8 cellular contexts compared by ENCODE assay signal in the genomic region with DNA sequence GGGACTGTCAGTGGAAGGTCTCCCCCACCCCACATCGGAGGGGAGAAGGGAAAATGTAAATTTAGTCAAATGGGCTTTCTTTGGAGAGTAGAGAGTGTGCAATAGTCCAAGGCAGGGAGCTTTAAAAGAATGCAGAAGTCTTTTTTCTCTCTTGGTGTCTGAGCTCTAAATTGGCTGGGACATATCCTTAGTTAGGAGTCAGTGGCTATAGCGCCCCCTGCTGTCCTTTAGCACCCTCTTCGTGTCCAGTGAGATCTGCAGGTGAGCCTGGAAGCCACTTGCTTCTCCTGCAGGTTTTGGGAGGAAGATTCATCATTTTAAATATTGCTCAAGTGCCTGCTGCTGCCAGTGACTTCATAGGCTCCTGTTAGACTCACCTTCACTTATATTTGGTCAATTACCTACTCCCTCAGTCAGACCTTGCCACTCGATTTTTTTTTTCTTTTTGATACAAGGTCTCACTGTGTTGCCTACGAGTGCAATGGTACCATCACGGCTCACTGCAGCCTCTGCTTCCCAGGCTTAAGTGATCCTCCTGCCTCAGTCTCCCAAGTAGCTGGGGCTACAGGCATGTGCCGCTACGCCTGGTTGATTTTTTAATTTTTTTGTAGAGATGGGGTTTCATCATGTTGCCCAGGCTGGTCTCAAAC.
DNase-seq lines count a peak whose midpoint lies in the region; ATAC-seq and TF ChIP-seq lines count a peak whose summit lies in the region.

No MANE protein-coding gene starts in this region.

- H3K36me3 ChIP-seq in thyroid gland, result no peaks in the 10 kb centered on the region

- no peaks in the 10 kb centered on the region for H3K27me3 ChIP-seq in thyroid gland

- 52 to 53% methylated on average over 8 of the region's 8 CpGs for WGBS in thyroid gland, 2 donors

- H3K4me3 ChIP-seq in thyroid gland (replicated peaks in 1 of 3), result no peak overlapping the region

- H3K9me3 Mint-ChIP-seq in activated T-helper 2 cell treated with anti-CD3 and anti-CD28 coated beads, Interferon-gamma antibody, Interleukin-2, Interleukin-4, amounts not matched to agents 10 μg/mL and 5 μg/mL and 100 μg/mL, durations not matched to agents 14 hours and 24 hours and 36 hours, result no peaks in the 10 kb centered on the region
- no peaks in the 10 kb centered on the region for H3K9me3 Mint-ChIP-seq in osteocyte (ENCODE audit: unreplicated experiment)

- DNase-seq in Daoy (ENCODE audit: low read depth) (peak; percentile 73), RPMI7951 (ENCODE audit: low read depth) (peak; percentile 52), foreskin melanocyte (peak; percentile 64), osteocyte (ENCODE audit: extremely low spot score, unreplicated experiment) (no peak), thyroid gland (peak; percentile 53 to 61)
- DNase-seq in activated T-helper 2 cell treated with anti-CD3 and anti-CD28 coated beads, Interferon-gamma antibody, Interleukin-2, Interleukin-4, amounts not matched to agents 10 μg/mL and 5 μg/mL and 100 μg/mL, durations not matched to agents 14 hours and 24 hours and 36 hours (ENCODE audit: low spot score), result peak; percentile 61

- no peak for TF ChIP-seq POLR2A in thyroid gland (IDR thresholded peaks at IDR 0.05)

- no peak for ATAC-seq in HG03097 (IDR thresholded peaks at IDR 0.05; ENCODE audit: low FRiP score, unreplicated experiment)

- no peak overlapping the region for H3K27ac Mint-ChIP-seq in activated T-helper 2 cell treated with anti-CD3 and anti-CD28 coated beads, Interferon-gamma antibody, Interleukin-2, Interleukin-4, amounts not matched to agents 10 μg/mL and 5 μg/mL and 100 μg/mL, durations not matched to agents 14 hours and 24 hours and 36 hours
- H3K27ac Mint-ChIP-seq in osteocyte (ENCODE audit: unreplicated experiment), result no peak overlapping the region

- intact Hi-C loops in activated T-helper 2 cell treated with anti-CD3 and anti-CD28 coated beads, Interferon-gamma antibody, Interleukin-2, Interleukin-4, amounts not matched to agents 10 μg/mL and 5 μg/mL and 100 μg/mL, durations not matched to agents 14 hours and 24 hours and 36 hours (cut with micrococcal nuclease), result loop anchor here (1.0 to 5.0 kb wide), 3 partner anchors 58 to 209 kb away; no protein-coding TSS in a partner anchor
- intact Hi-C loops in thyroid gland (cut with DNase I), result no loop called here

- no peaks in the 10 kb centered on the region for H3K4me1 ChIP-seq in thyroid gland

- no peaks in the 10 kb centered on the region for H3K9me3 ChIP-seq in thyroid gland

- no peak overlapping the region for H3K27ac ChIP-seq in thyroid gland

- H3K36me3 Mint-ChIP-seq in activated T-helper 2 cell treated with anti-CD3 and anti-CD28 coated beads, Interferon-gamma antibody, Interleukin-2, Interleukin-4, amounts not matched to agents 10 μg/mL and 5 μg/mL and 100 μg/mL, durations not matched to agents 14 hours and 24 hours and 36 hours (ENCODE audit: low read depth), result peaks cover 8% of the 10 kb centered on the region
- H3K36me3 Mint-ChIP-seq in osteocyte (ENCODE audit: unreplicated experiment), result no peaks in the 10 kb centered on the region

- TF ChIP-seq CTCF in osteocyte (IDR thresholded peaks at IDR 0.05) (peak; percentile 73), thyroid gland (IDR thresholded peaks at IDR 0.05) (peak in 5 of 6 experiments; percentile 22 to 53 (median 37))

- H3K27me3 Mint-ChIP-seq in activated T-helper 2 cell treated with anti-CD3 and anti-CD28 coated beads, Interferon-gamma antibody, Interleukin-2, Interleukin-4, amounts not matched to agents 10 μg/mL and 5 μg/mL and 100 μg/mL, durations not matched to agents 14 hours and 24 hours and 36 hours (ENCODE audit: low read depth), result no peaks in the 10 kb centered on the region
- H3K27me3 Mint-ChIP-seq in osteocyte (ENCODE audit: unreplicated experiment), result no peaks in the 10 kb centered on the region

- peak; percentile 64 for TF ChIP-seq RAD21 in Ishikawa (IDR thresholded peaks at IDR 0.05; ENCODE audit: low read depth)

- no peak for TF ChIP-seq EP300 in Ishikawa (IDR thresholded peaks at IDR 0.05; ENCODE audit: borderline replicate concordance)

- peaks cover 27% of the 10 kb centered on the region for H3K4me1 Mint-ChIP-seq in activated T-helper 2 cell treated with anti-CD3 and anti-CD28 coated beads, Interferon-gamma antibody, Interleukin-2, Interleukin-4, amounts not matched to agents 10 μg/mL and 5 μg/mL and 100 μg/mL, durations not matched to agents 14 hours and 24 hours and 36 hours (ENCODE audit: low read depth)
- H3K4me1 Mint-ChIP-seq in osteocyte (ENCODE audit: unreplicated experiment), result no peaks in the 10 kb centered on the region

- no peak overlapping the region for H3K4me3 Mint-ChIP-seq in activated T-helper 2 cell treated with anti-CD3 and anti-CD28 coated beads, Interferon-gamma antibody, Interleukin-2, Interleukin-4, amounts not matched to agents 10 μg/mL and 5 μg/mL and 100 μg/mL, durations not matched to agents 14 hours and 24 hours and 36 hours (ENCODE audit: low read depth)
- no peak overlapping the region for H3K4me3 Mint-ChIP-seq in osteocyte (ENCODE audit: unreplicated experiment)

TF ChIP-seq in Ishikawa, 13 proteins besides CTCF, POLR2A, EP300 and RAD21:
- TF ChIP-seq, protein P1, sequence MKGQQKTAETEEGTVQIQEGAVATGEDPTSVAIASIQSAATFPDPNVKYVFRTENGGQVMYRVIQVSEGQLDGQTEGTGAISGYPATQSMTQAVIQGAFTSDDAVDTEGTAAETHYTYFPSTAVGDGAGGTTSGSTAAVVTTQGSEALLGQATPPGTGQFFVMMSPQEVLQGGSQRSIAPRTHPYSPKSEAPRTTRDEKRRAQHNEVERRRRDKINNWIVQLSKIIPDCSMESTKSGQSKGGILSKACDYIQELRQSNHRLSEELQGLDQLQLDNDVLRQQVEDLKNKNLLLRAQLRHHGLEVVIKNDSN (IDR thresholded peaks at IDR 0.05), result no peak
- TF ChIP-seq, protein P2, sequence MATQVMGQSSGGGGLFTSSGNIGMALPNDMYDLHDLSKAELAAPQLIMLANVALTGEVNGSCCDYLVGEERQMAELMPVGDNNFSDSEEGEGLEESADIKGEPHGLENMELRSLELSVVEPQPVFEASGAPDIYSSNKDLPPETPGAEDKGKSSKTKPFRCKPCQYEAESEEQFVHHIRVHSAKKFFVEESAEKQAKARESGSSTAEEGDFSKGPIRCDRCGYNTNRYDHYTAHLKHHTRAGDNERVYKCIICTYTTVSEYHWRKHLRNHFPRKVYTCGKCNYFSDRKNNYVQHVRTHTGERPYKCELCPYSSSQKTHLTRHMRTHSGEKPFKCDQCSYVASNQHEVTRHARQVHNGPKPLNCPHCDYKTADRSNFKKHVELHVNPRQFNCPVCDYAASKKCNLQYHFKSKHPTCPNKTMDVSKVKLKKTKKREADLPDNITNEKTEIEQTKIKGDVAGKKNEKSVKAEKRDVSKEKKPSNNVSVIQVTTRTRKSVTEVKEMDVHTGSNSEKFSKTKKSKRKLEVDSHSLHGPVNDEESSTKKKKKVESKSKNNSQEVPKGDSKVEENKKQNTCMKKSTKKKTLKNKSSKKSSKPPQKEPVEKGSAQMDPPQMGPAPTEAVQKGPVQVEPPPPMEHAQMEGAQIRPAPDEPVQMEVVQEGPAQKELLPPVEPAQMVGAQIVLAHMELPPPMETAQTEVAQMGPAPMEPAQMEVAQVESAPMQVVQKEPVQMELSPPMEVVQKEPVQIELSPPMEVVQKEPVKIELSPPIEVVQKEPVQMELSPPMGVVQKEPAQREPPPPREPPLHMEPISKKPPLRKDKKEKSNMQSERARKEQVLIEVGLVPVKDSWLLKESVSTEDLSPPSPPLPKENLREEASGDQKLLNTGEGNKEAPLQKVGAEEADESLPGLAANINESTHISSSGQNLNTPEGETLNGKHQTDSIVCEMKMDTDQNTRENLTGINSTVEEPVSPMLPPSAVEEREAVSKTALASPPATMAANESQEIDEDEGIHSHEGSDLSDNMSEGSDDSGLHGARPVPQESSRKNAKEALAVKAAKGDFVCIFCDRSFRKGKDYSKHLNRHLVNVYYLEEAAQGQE (IDR thresholded peaks at IDR 0.05; ENCODE audit: low read depth), result no peak
- no peak for TF ChIP-seq YY1 (IDR thresholded peaks at IDR 0.05; ENCODE audit: low read depth)
- TF ChIP-seq TEAD4 (IDR thresholded peaks at IDR 0.05), result no peak
- TF ChIP-seq TCF12 (IDR thresholded peaks at IDR 0.05; ENCODE audit: low read depth), result no peak
- no peak for TF ChIP-seq CEBPB (IDR thresholded peaks at IDR 0.05)
- no peak for TF ChIP-seq FOXM1 (IDR thresholded peaks at IDR 0.05; ENCODE audit: borderline replicate concordance, low read depth)
- no peak for TF ChIP-seq EGR1 (IDR thresholded peaks at IDR 0.05)
- no peak for TF ChIP-seq ZBTB7A (IDR thresholded peaks at IDR 0.05; ENCODE audit: low read depth)
- no peak for TF ChIP-seq TAF1 (IDR thresholded peaks at IDR 0.05; ENCODE audit: low read depth)
- no peak for TF ChIP-seq CREB1 (IDR thresholded peaks at IDR 0.05; ENCODE audit: low read depth)
- TF ChIP-seq, protein P3, sequence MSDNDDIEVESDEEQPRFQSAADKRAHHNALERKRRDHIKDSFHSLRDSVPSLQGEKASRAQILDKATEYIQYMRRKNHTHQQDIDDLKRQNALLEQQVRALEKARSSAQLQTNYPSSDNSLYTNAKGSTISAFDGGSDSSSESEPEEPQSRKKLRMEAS (IDR thresholded peaks at IDR 0.05), result no peak
- no peak for TF ChIP-seq NFIC (IDR thresholded peaks at IDR 0.05)
